ENCODE assay signal across 8 cellular contexts in genomic region chr1:179954494-179955317, GRCh38. TPM values are rescaled to one million over a fixed set of nuclear protein-coding genes. Genes with fewer than 3 reads are reported as not detected.
DNase-seq lines count a peak whose midpoint lies in the region; FAIRE-seq and TF ChIP-seq lines count a peak whose summit lies in the region.

Gene CEP350, plus strand, starts transcription at chr1:179954810. Its CDS starts 31,372 bp downstream, at chr1:179986182.

- H3K27ac ChIP-seq in SK-N-MC = peak within 1 kb of the TSS; percentile 81
- H3K27ac ChIP-seq in neuronal stem cell (replicated peaks; ENCODE audit: low read length) = peak within 1 kb of the TSS; percentile 88

- H3K79me1 ChIP-seq in neuronal stem cell (ENCODE audit: low read depth, low read length) = peaks cover 4% of the 10 kb centered on the region

- peaks cover 35% of the 10 kb centered on the region for H3K4me1 Mint-ChIP-seq in HFFc6 (ENCODE audit: low read depth)
- peaks cover 51% of the 10 kb centered on the region for H3K4me1 Mint-ChIP-seq in activated naive CD4-positive, alpha-beta T cell treated with anti-CD3 and anti-CD28 coated beads, Interleukin-2, amount 10 ng/mL, durations not matched to agents 7 days and 5 days

- WGBS in neuronal stem cell (ENCODE audit: extremely low coverage in 2 of 2, insufficient read length in 2 of 2, insufficient replicate concordance in 1 of 2), 2 donors = no CpG with 5 or more reads among the region's 73 CpGs

- no peak within 1 kb of the TSS for H2BK120ac ChIP-seq in neuronal stem cell (ENCODE audit: low read depth, low read length)

- H3K27me3 Mint-ChIP-seq in HFFc6 (ENCODE audit: insufficient read depth) = no peaks in the 10 kb centered on the region; the same call in none of the 2 replicates
- H3K27me3 Mint-ChIP-seq in activated naive CD4-positive, alpha-beta T cell treated with anti-CD3 and anti-CD28 coated beads, Interleukin-2, amount 10 ng/mL, durations not matched to agents 7 days and 5 days = no peaks in the 10 kb centered on the region

- peak within 1 kb of the TSS; percentile 78 for H3K4ac ChIP-seq in neuronal stem cell (ENCODE audit: low read length)

- CTCF ChIA-PET in activated naive CD4-positive, alpha-beta T cell treated with anti-CD3 and anti-CD28 coated beads, Interleukin-2, amount 10 ng/mL, durations not matched to agents 7 days and 5 days (lab: Charles Lee) = interaction anchor here (0.7 to 2.5 kb wide), 4 partner anchors 71 to 225 kb away, joined by 3 to 8 read pairs (median 5); no protein-coding TSS in a partner anchor

- no peak within 1 kb of the TSS for H2BK12ac ChIP-seq in neuronal stem cell (ENCODE audit: low read length)

- peak within 1 kb of the TSS; percentile 99 for H3K18ac ChIP-seq in neuronal stem cell (ENCODE audit: low read length)

- no peaks in the 10 kb centered on the region for H3K9me3 Mint-ChIP-seq in HFFc6
- no peaks in the 10 kb centered on the region for H3K9me3 Mint-ChIP-seq in activated naive CD4-positive, alpha-beta T cell treated with anti-CD3 and anti-CD28 coated beads, Interleukin-2, amount 10 ng/mL, durations not matched to agents 7 days and 5 days

- TF ChIP-seq POLR2A in NB4 (IDR thresholded peaks at IDR 0.05; ENCODE audit: extremely low read depth, insufficient read length) = peak; percentile 63

- no peak for TF ChIP-seq CTCF in HFFc6 (IDR thresholded peaks at IDR 0.05)
- TF ChIP-seq CTCF in NB4 (IDR thresholded peaks at IDR 0.05; ENCODE audit: low read depth, low read length) = no peak
- no peak for TF ChIP-seq CTCF in subcutaneous adipose tissue (IDR thresholded peaks at IDR 0.05; ENCODE audit: low read depth)

- H3K36me3 Mint-ChIP-seq in HFFc6 (ENCODE audit: low read depth) = no peaks in the 10 kb centered on the region
- H3K36me3 Mint-ChIP-seq in activated naive CD4-positive, alpha-beta T cell treated with anti-CD3 and anti-CD28 coated beads, Interleukin-2, amount 10 ng/mL, durations not matched to agents 7 days and 5 days = peaks cover 3% of the 10 kb centered on the region

- H3K4me2 ChIP-seq in neuronal stem cell (ENCODE audit: insufficient read depth, low read length, poor library complexity, severe bottlenecking) = peak within 1 kb of the TSS; percentile 60

- peak within 1 kb of the TSS; percentile 76 for H2AK5ac ChIP-seq in neuronal stem cell (ENCODE audit: low read depth, low read length)

- peak within 1 kb of the TSS; percentile 94 for H2BK5ac ChIP-seq in neuronal stem cell (ENCODE audit: low read length)

- DNase-seq in GM04503 (ENCODE audit: low read depth) (peak; percentile 96), HFFc6 (peak; percentile 100), NB4 (ENCODE audit: low read depth) (peak; percentile 99), SK-N-MC (ENCODE audit: low read depth, low spot score) (peak; percentile 99), frontal cortex (ENCODE audit: low spot score in 2 of 2) (peak; percentile 79 to 82), neuronal stem cell (ENCODE audit: low spot score) (peak; percentile 97)
- peak; percentile 99 for DNase-seq in activated naive CD4-positive, alpha-beta T cell treated with anti-CD3 and anti-CD28 coated beads, Interleukin-2, amount 10 ng/mL, durations not matched to agents 7 days and 5 days

- peak within 1 kb of the TSS; percentile 98 for H3K23ac ChIP-seq in neuronal stem cell (ENCODE audit: low read depth, low read length, poor library complexity)

- peak within 1 kb of the TSS; percentile 89 for H3K4me3 Mint-ChIP-seq in HFFc6
- peak within 1 kb of the TSS; percentile 77 for H3K4me3 Mint-ChIP-seq in activated naive CD4-positive, alpha-beta T cell treated with anti-CD3 and anti-CD28 coated beads, Interleukin-2, amount 10 ng/mL, durations not matched to agents 7 days and 5 days

- peak within 1 kb of the TSS; percentile 91 for H3K4me3 ChIP-seq in NB4 (ENCODE audit: low read depth, low read length)
- H3K4me3 ChIP-seq in SK-N-MC = peak within 1 kb of the TSS; percentile 91
- peak within 1 kb of the TSS; percentile 54 to 97 for H3K4me3 ChIP-seq in neuronal stem cell (ENCODE audit: low read length in 2 of 2)

- no peak within 1 kb of the TSS for H4K8ac ChIP-seq in neuronal stem cell (ENCODE audit: low read depth, low read length)

- H3K9ac ChIP-seq in SK-N-MC (ENCODE audit: insufficient read length) (peak within 1 kb of the TSS; percentile 96), neuronal stem cell (ENCODE audit: low read depth, low read length, poor library complexity) (peak within 1 kb of the TSS; percentile 96)

- peak within 1 kb of the TSS; percentile 90 for H3K14ac ChIP-seq in neuronal stem cell (ENCODE audit: low read length)

- peaks cover 1 to 2% of the 10 kb centered on the region in 2 donors for H3K4me1 ChIP-seq in neuronal stem cell (ENCODE audit: control insufficient read depth in 2 of 2, insufficient read depth in 1 of 2, low read depth in 1 of 2, low read length in 2 of 2)

- H4K91ac ChIP-seq in neuronal stem cell (ENCODE audit: low read depth, low read length, poor library complexity) = no peak within 1 kb of the TSS

- no peak for FAIRE-seq in frontal cortex (lab: Jason Lieb, UNC)

- H3K27me3 ChIP-seq in neuronal stem cell (ENCODE audit: control insufficient read depth in 3 of 3, insufficient read depth in 3 of 3, low read depth in 1 of 3, low read length in 3 of 3) = no peaks in the 10 kb centered on the region

- H3K27ac Mint-ChIP-seq in HFFc6 = peak within 1 kb of the TSS; percentile 89
- peak within 1 kb of the TSS; percentile 96 for H3K27ac Mint-ChIP-seq in activated naive CD4-positive, alpha-beta T cell treated with anti-CD3 and anti-CD28 coated beads, Interleukin-2, amount 10 ng/mL, durations not matched to agents 7 days and 5 days

- peak within 1 kb of the TSS; percentile 92 for H2AFZ ChIP-seq in neuronal stem cell (ENCODE audit: low read length)

- H2BK15ac ChIP-seq in neuronal stem cell (ENCODE audit: low read length) = peak within 1 kb of the TSS; percentile 56

- H3K36me3 ChIP-seq in SK-N-MC (ENCODE audit: insufficient read depth, low read length) (no peaks in the 10 kb centered on the region), neuronal stem cell (replicated peaks in 1 of 2; ENCODE audit: control insufficient read depth in 2 of 2, insufficient read depth in 2 of 2, low read length in 2 of 2) (no peaks in the 10 kb centered on the region)

- H3K9me3 ChIP-seq in SK-N-MC (ENCODE audit: low read depth, low read length) (no peaks in the 10 kb centered on the region), neuronal stem cell (replicated peaks in 1 of 2; ENCODE audit: control insufficient read depth in 2 of 2, insufficient read depth in 1 of 2, low read depth in 1 of 2, low read length in 2 of 2) (no peaks in the 10 kb centered on the region)

RNA-seq across cellular contexts. Expression of gene CEP350, which starts in this region (rescaled TPM):
- total RNA-seq in HFFc6 (2021; fragmentation: NEBNext Ultra II Directional; extraction: Animal tissue kit (Norgen Biotek cat#: 25700)) = 10 to 100 TPM; 22.1 to 26.7 (median 25.2) TPM
- 111 TPM for total RNA-seq in frontal cortex
- 11.1 TPM for polyA plus RNA-seq in neuronal stem cell (2013, experiment 1 of 2)
- 10.3 TPM for polyA plus RNA-seq in neuronal stem cell (2013, experiment 2 of 2)
- 100 to 1,000 TPM in 2 of 4 donors, 10 to 100 TPM in 2; 77.2 to 136 (median 103) TPM for total RNA-seq in subcutaneous adipose tissue

Comparison
In these comparisons a context has a peak if more than half of its experiments do, and no peak if none do; other contexts are left out.
1. Peak in every context shown above with its lines: DNase-seq, H3K4me3 ChIP-seq and H3K27ac ChIP-seq.